Comparison of ENCODE assay signal across 1 cellular context in genomic region chr19:2268480-2268830, GRCh38.
TF ChIP-seq lines count a peak whose summit lies in the region.

No MANE protein-coding gene starts in this region.

TF ChIP-seq in HepG2, 621 proteins besides CTCF, POLR2A, EP300 and RAD21:
- TF ChIP-seq USF2 (IDR thresholded peaks at IDR 0.05; ENCODE audit: low read depth, low read length) (no peak), USF2 (CRISPR knock-in tag; IDR thresholded peaks at IDR 0.05; ENCODE audit: borderline replicate concordance) (no peak), ZNF543 (CRISPR knock-in tag; IDR thresholded peaks at IDR 0.05) (0 out of 2 replicates have a peak, but pooled peaks have one; percentile 25), DPF2 (CRISPR knock-in tag; IDR thresholded peaks at IDR 0.05; ENCODE audit: borderline replicate concordance, low read depth) (no peak), NFIC (IDR thresholded peaks at IDR 0.05; ENCODE audit: low read length) (peak; percentile 12; the same call in 1 of the 2 replicates), SRF (IDR thresholded peaks at IDR 0.05; ENCODE audit: low read depth, low read length) (no peak)
